23 cellular contexts compared by ENCODE assay signal in the genomic region with DNA sequence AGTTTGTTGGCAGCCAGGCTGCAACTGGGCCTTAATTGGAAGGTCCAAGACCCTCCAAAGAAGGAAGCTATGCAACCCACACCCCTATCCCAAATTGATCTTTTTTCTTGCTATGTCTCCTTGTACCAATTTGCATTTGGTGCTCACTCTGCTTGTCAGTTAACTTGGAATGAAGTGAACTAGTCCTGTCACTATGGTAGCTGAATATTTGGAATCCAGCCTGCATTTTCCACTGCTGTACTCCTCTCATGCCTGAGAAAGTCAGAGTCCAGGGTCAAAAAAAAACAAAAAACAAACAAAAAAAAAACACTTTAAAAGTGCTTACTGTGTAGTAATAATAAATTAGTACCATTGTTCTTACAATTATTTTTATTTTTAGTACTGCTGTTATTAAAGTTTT.
"Had no signal": no experiment of that assay in that cellular context is flagged by ENCODE, and none has a peak within 500 bp of the region (broad histone marks: within the 10 kb centered on the region; RNA-seq: fewer than 3 reads in every experiment).

No MANE protein-coding gene starts in this region.

- ATAC-seq: stimulated activated effector memory CD8-positive, alpha-beta T cell treated with anti-CD3 and anti-CD28 coated beads, Interleukin-12 subunit alpha, Interleukin-12 subunit beta, amount 100 ng/mL, for 72 hours; stimulated activated memory B cell treated with anti-CD40 and anti-IgM and Interleukin-4, amounts not matched to agents 10 μg/mL and 1 μg/mL and 100 μg/mL, for 72 hours; stimulated activated naive B cell treated with anti-CD40 and anti-IgM and Interleukin-4, amounts not matched to agents 10 μg/mL and 1 μg/mL and 100 μg/mL, for 72 hours; stimulated activated naive CD8-positive, alpha-beta T cell treated with anti-CD3 and anti-CD28 coated beads, Interleukin-15, amount 100 ng/mL, for 72 hours; stimulated activated naive CD8-positive, alpha-beta T cell treated with anti-CD3 and anti-CD28 coated beads, Interleukin-15, Interleukin-2, amounts not matched to agents 100 U/mL and 50 U/mL, for 24 hours; upper lobe of right lung had no signal

- DNase-seq: stimulated activated CD4-positive, alpha-beta T cell treated with anti-CD3 and anti-CD28 coated beads, Interleukin-2, amount 100 ng/mL, for 48 hours; stimulated activated CD4-positive, alpha-beta T cell treated with anti-CD3 and anti-CD28 coated beads, Interleukin-4, amount 100 ng/mL, for 1 hour; stimulated activated CD4-positive, alpha-beta T cell treated with anti-CD3 and anti-CD28 coated beads, Interleukin-4, amount 100 ng/mL, for 24 hours; stimulated activated CD4-positive, alpha-beta T cell treated with anti-CD3 and anti-CD28 coated beads, Interleukin-4, amount 100 ng/mL, for 4 hours; stimulated activated CD8-positive, alpha-beta memory T cell treated with anti-CD3 and anti-CD28 coated beads, Interleukin-4, amount 100 ng/mL, for 48 hours; stimulated activated naive B cell treated with anti-CD40 and anti-IgM and Interleukin-4, amounts not matched to agents 10 μg/mL and 1 μg/mL and 100 μg/mL, for 72 hours; stimulated activated naive CD4-positive, alpha-beta T cell; stimulated activated naive CD4-positive, alpha-beta T cell treated with Interleukin-2 at 50 U/mL for 16 hours; stimulated activated naive CD8-positive, alpha-beta T cell treated with anti-CD3 and anti-CD28 coated beads, Interleukin-15, amount 100 ng/mL, for 72 hours; stimulated activated naive CD8-positive, alpha-beta T cell treated with anti-CD3 and anti-CD28 coated beads, Interleukin-15, Interleukin-2, amounts not matched to agents 100 U/mL and 50 U/mL, for 24 hours; stomach; substantia nigra; testis; thyroid gland; tibial artery; transverse colon; trophoblast cell; upper lobe of left lung; upper lobe of right lung; uterus had no signal

- FAIRE-seq: urothelium cell line had no signal
